In the genomic region with DNA sequence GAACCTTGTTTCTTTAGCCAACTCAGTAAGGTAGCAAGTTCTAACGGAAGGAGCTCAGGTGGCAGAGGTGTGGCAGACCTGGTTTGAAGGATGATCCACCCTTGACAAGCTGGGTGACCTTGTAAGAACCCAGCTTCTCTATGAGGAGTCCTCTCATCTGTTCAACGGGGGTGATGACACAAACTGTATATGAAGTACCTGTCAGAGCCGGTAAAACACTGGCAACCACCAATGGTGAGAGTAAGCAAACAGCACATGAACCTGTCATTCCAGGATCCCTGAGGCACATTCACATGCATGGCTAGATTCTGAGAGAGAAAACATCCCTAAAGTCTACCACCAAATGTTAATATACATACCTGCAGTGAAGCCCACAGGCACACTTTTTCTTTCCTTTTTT, we compare ENCODE assay signal across 13 cellular contexts. TPM values are rescaled to one million over a fixed set of nuclear protein-coding genes. Genes with fewer than 3 reads are reported as not detected.
DNase-seq lines count a peak whose midpoint lies in the region; ATAC-seq and TF ChIP-seq lines count a peak whose summit lies in the region.
"Had no signal": no experiment of that assay in that cellular context is flagged by ENCODE, and none has a peak within 500 bp of the region (broad histone marks: within the 10 kb centered on the region; RNA-seq: fewer than 3 reads in every experiment).

No MANE protein-coding gene starts in this region.

- H3K27me3 ChIP-seq in testis (no peaks in the 10 kb centered on the region), psoas muscle (ENCODE audit: insufficient read depth in 3 of 3, low read length in 2 of 3) (no peaks in the 10 kb centered on the region)
- H3K27me3 ChIP-seq: spleen had no signal

- H3K4me3 ChIP-seq in testis (peak overlapping the region in 1 of 2 donors; percentile 88), psoas muscle (no peak overlapping the region)
- H3K4me3 ChIP-seq: GM23248, spleen had no signal

- peak overlapping the region; percentile 43 for H3K4me3 Mint-ChIP-seq in activated naive CD4-positive, alpha-beta T cell treated with anti-CD3 and anti-CD28 coated beads, Interleukin-2, amount 10 ng/mL, durations not matched to agents 7 days and 5 days
- peak overlapping the region; percentile 11 for H3K4me3 Mint-ChIP-seq in activated CD4-positive, alpha-beta memory T cell treated with anti-CD3 and anti-CD28 coated beads for 36 hours
- H3K4me3 Mint-ChIP-seq in immature natural killer cell = peak overlapping the region; percentile 66 to 82 (median 70)

- H3K27ac ChIP-seq in testis (no peak overlapping the region), psoas muscle (no peak overlapping the region)
- H3K27ac ChIP-seq: GM23248 had no signal

- H3K9me3 ChIP-seq in testis (no peaks in the 10 kb centered on the region), psoas muscle (no peaks in the 10 kb centered on the region)

- CTCF ChIA-PET in activated naive CD4-positive, alpha-beta T cell treated with anti-CD3 and anti-CD28 coated beads, Interleukin-2, amount 10 ng/mL, durations not matched to agents 7 days and 5 days (lab: Charles Lee) = interaction anchor here (1.4 kb wide), 1 partner anchor 52 kb away, joined by 10 read pairs; no protein-coding TSS in a partner anchor
- CTCF ChIA-PET in activated CD4-positive, alpha-beta memory T cell treated with anti-CD3 and anti-CD28 coated beads for 36 hours (lab: Charles Lee) = interaction anchor here (1.0 kb wide), 1 partner anchor 52 kb away, joined by 10 read pairs; no protein-coding TSS in a partner anchor

- H3K4me1 ChIP-seq in testis = peaks cover 23% of the 10 kb centered on the region
- H3K4me1 ChIP-seq in psoas muscle = peaks cover 22% of the 10 kb centered on the region

- POLR2A ChIA-PET in activated CD4-positive, alpha-beta memory T cell treated with anti-CD3 and anti-CD28 coated beads for 36 hours (lab: Charles Lee) = interaction anchor here (0.8 kb wide), 1 partner anchor 12 kb away, joined by 4 read pairs; no protein-coding TSS in a partner anchor

- 29 to 35% methylated on average over 3 of the region's 3 CpGs for WGBS in testis, 2 donors
- 58 to 65% (median 58%) methylated on average over 3 of the region's 3 CpGs for WGBS in psoas muscle, 3 donors

- no peak for DNase-seq in activated naive CD4-positive, alpha-beta T cell treated with anti-CD3 and anti-CD28 coated beads, Interleukin-2, amount 10 ng/mL, durations not matched to agents 7 days and 5 days
- DNase-seq in activated naive CD4-positive, alpha-beta T cell treated with anti-CD3 and anti-CD28 coated beads, Interleukin-2, amount 50 U/mL, for 72 hours (ENCODE audit: low spot score in 2 of 2) = no peak
- DNase-seq in activated CD4-positive, alpha-beta memory T cell treated with anti-CD3 and anti-CD28 coated beads for 36 hours = no peak
- DNase-seq in immature natural killer cell (no peak), testis (peak; percentile 14), psoas muscle (no peak), activated gamma-delta T cell treated with Interleukin-2 at 50 U/mL for 16 hours (no peak)
- DNase-seq: GM23248, NCI-H187 treated with DMSO at 0.1 percent for 48 hours, spleen, T1000 had no signal

- no peaks in the 10 kb centered on the region for H3K27me3 Mint-ChIP-seq in activated naive CD4-positive, alpha-beta T cell treated with anti-CD3 and anti-CD28 coated beads, Interleukin-2, amount 10 ng/mL, durations not matched to agents 7 days and 5 days
- no peaks in the 10 kb centered on the region for H3K27me3 Mint-ChIP-seq in activated CD4-positive, alpha-beta memory T cell treated with anti-CD3 and anti-CD28 coated beads for 36 hours
- peaks cover 2 to 14% (median 2%) of the 10 kb centered on the region in 3 donors for H3K27me3 Mint-ChIP-seq in immature natural killer cell (ENCODE audit: low read depth in 3 of 3)

- no peak for TF ChIP-seq CTCF in testis (IDR thresholded peaks at IDR 0.05)
- TF ChIP-seq CTCF in psoas muscle (IDR thresholded peaks at IDR 0.05) = no peak

- peaks cover 32% of the 10 kb centered on the region for H3K4me1 Mint-ChIP-seq in activated naive CD4-positive, alpha-beta T cell treated with anti-CD3 and anti-CD28 coated beads, Interleukin-2, amount 10 ng/mL, durations not matched to agents 7 days and 5 days
- H3K4me1 Mint-ChIP-seq in activated CD4-positive, alpha-beta memory T cell treated with anti-CD3 and anti-CD28 coated beads for 36 hours (ENCODE audit: low read depth) = peaks cover 36% of the 10 kb centered on the region
- H3K4me1 Mint-ChIP-seq in immature natural killer cell = peaks cover 38 to 54% of the 10 kb centered on the region in 2 donors

- no peak for ATAC-seq in activated naive CD4-positive, alpha-beta T cell treated with anti-CD3 and anti-CD28 coated beads, Interleukin-2, amount 50 U/mL, for 72 hours
- ATAC-seq in HG03159 (IDR thresholded peaks at IDR 0.05; ENCODE audit: unreplicated experiment) (no peak), psoas muscle (no peak)
- ATAC-seq: Panc1 had no signal

- peaks cover 3% of the 10 kb centered on the region for H3K36me3 Mint-ChIP-seq in activated naive CD4-positive, alpha-beta T cell treated with anti-CD3 and anti-CD28 coated beads, Interleukin-2, amount 10 ng/mL, durations not matched to agents 7 days and 5 days
- H3K36me3 Mint-ChIP-seq in activated naive CD4-positive, alpha-beta T cell treated with anti-CD3 and anti-CD28 coated beads, Interleukin-2, amount 50 U/mL, for 72 hours = peaks cover 6 to 24% of the 10 kb centered on the region in 2 donors
- peaks cover 4% of the 10 kb centered on the region for H3K36me3 Mint-ChIP-seq in activated CD4-positive, alpha-beta memory T cell treated with anti-CD3 and anti-CD28 coated beads for 36 hours
- H3K36me3 Mint-ChIP-seq in immature natural killer cell = peaks cover 0 to under 1% (median 0%) of the 10 kb centered on the region in 3 donors

- no peak overlapping the region for H3K27ac Mint-ChIP-seq in activated naive CD4-positive, alpha-beta T cell treated with anti-CD3 and anti-CD28 coated beads, Interleukin-2, amount 10 ng/mL, durations not matched to agents 7 days and 5 days
- H3K27ac Mint-ChIP-seq in activated naive CD4-positive, alpha-beta T cell treated with anti-CD3 and anti-CD28 coated beads, Interleukin-2, amount 50 U/mL, for 72 hours = peak overlapping the region in 1 of 2 donors; percentile 50
- H3K27ac Mint-ChIP-seq in activated CD4-positive, alpha-beta memory T cell treated with anti-CD3 and anti-CD28 coated beads for 36 hours = no peak overlapping the region
- H3K27ac Mint-ChIP-seq in immature natural killer cell = peak overlapping the region; percentile 25 to 82 (median 60)

- intact Hi-C loops in activated CD4-positive, alpha-beta memory T cell treated with anti-CD3 and anti-CD28 coated beads for 36 hours (cut with micrococcal nuclease) = no loop called here
- intact Hi-C loops in testis (cut with DNase I; ENCODE audit: low total_unique reads) = no loop called here
- intact Hi-C loops in psoas muscle (cut with DNase I) = no loop called here

- H3K36me3 ChIP-seq in testis (ENCODE audit: low read depth, missing control alignments) (no peaks in the 10 kb centered on the region), psoas muscle (ENCODE audit: insufficient read depth in 1 of 2, low read depth in 1 of 2) (no peaks in the 10 kb centered on the region)
- H3K36me3 ChIP-seq: spleen had no signal

- TF ChIP-seq POLR2A in testis (IDR thresholded peaks at IDR 0.05) = no peak

- peaks cover 2% of the 10 kb centered on the region for H3K9me3 Mint-ChIP-seq in activated naive CD4-positive, alpha-beta T cell treated with anti-CD3 and anti-CD28 coated beads, Interleukin-2, amount 10 ng/mL, durations not matched to agents 7 days and 5 days
- no peaks in the 10 kb centered on the region for H3K9me3 Mint-ChIP-seq in activated naive CD4-positive, alpha-beta T cell treated with anti-CD3 and anti-CD28 coated beads, Interleukin-2, amount 50 U/mL, for 72 hours
- no peaks in the 10 kb centered on the region for H3K9me3 Mint-ChIP-seq in activated CD4-positive, alpha-beta memory T cell treated with anti-CD3 and anti-CD28 coated beads for 36 hours
- H3K9me3 Mint-ChIP-seq in immature natural killer cell = no peaks in the 10 kb centered on the region

RNA-seq across cellular contexts. Expression of gene SCAP, which starts 2.4 kb away (rescaled TPM):
- total RNA-seq in activated naive CD4-positive, alpha-beta T cell treated with anti-CD3 and anti-CD28 coated beads, Interleukin-2, amount 50 U/mL, for 72 hours = 10 to 100 TPM; 53.7 to 61.4 TPM
- 10 to 100 TPM; 44.5 to 44.6 TPM for total RNA-seq in activated CD4-positive, alpha-beta memory T cell treated with anti-CD3 and anti-CD28 coated beads for 36 hours
- 10 to 100 TPM; 33.4 to 59.2 (median 38.8) TPM for polyA plus RNA-seq in immature natural killer cell
- 100 to 1,000 TPM; 276 to 313 TPM for total RNA-seq in testis
- polyA plus RNA-seq in testis (ENCODE audit: insufficient read depth, low read depth, low replicate concordance) = 120 TPM
- total RNA-seq in psoas muscle = 10 to 100 TPM; 34.7 to 47.5 (median 40.7) TPM
- polyA plus RNA-seq in psoas muscle = 10 to 100 TPM; 18.9 to 29.8 (median 20.7) TPM

RNA-seq across cellular contexts. Expression of gene ELP6, which starts 40.1 kb away (rescaled TPM):
- total RNA-seq in activated naive CD4-positive, alpha-beta T cell treated with anti-CD3 and anti-CD28 coated beads, Interleukin-2, amount 50 U/mL, for 72 hours = 10 to 100 TPM; 39.3 to 43.4 TPM
- 10 to 100 TPM; 32.7 to 32.8 TPM for total RNA-seq in activated CD4-positive, alpha-beta memory T cell treated with anti-CD3 and anti-CD28 coated beads for 36 hours
- polyA plus RNA-seq in immature natural killer cell (10 to 100 TPM; 51.9 to 68.9 (median 59.1) TPM), testis (ENCODE audit: insufficient read depth, low read depth, low replicate concordance) (68.4 TPM), psoas muscle (10 to 100 TPM; 24.3 to 50.9 (median 39.6) TPM)
- total RNA-seq in testis (10 to 100 TPM; 39.7 to 44.1 TPM), psoas muscle (10 to 100 TPM; 17.7 to 21.2 (median 19.3) TPM)

Comparison
In these comparisons a context has a peak if more than half of its experiments do, and no peak if none do; other contexts are left out.
1. H3K27ac Mint-ChIP-seq: peak in immature natural killer cell (6 of 6); none in activated naive CD4-positive, alpha-beta T cell treated with anti-CD3 and anti-CD28 coated beads, Interleukin-2, amount 10 ng/mL, durations not matched to agents 7 days and 5 days (single experiment) and activated CD4-positive, alpha-beta memory T cell treated with anti-CD3 and anti-CD28 coated beads for 36 hours (single experiment).
2. H3K4me3 Mint-ChIP-seq: peak in every context shown above with its lines; median percentile 70 in immature natural killer cell; 43 in activated naive CD4-positive, alpha-beta T cell treated with anti-CD3 and anti-CD28 coated beads, Interleukin-2, amount 10 ng/mL, durations not matched to agents 7 days and 5 days; 11 in activated CD4-positive, alpha-beta memory T cell treated with anti-CD3 and anti-CD28 coated beads for 36 hours.
3. RNA of gene SCAP, which starts 2.4 kb away (total RNA-seq): 276 to 313 TPM in testis; 53.7 to 61.4 TPM in activated naive CD4-positive, alpha-beta T cell treated with anti-CD3 and anti-CD28 coated beads, Interleukin-2, amount 50 U/mL, for 72 hours, 34.7 to 47.5 TPM in psoas muscle and 44.5 to 44.6 TPM in activated CD4-positive, alpha-beta memory T cell treated with anti-CD3 and anti-CD28 coated beads for 36 hours; every median in the first group is over 4 times any median in the second.